1 cellular context compared by ENCODE assay signal in genomic region chr3:14351617-14352001, GRCh38.
TF ChIP-seq lines count a peak whose summit lies in the region.

No MANE protein-coding gene starts in this region.

TF ChIP-seq in HCT116, 20 proteins besides CTCF, POLR2A, EP300 and RAD21:
- TF ChIP-seq JUND (IDR thresholded peaks at IDR 0.05) = no peak
- TF ChIP-seq SRF (IDR thresholded peaks at IDR 0.05; ENCODE audit: low read depth) = no peak
- TF ChIP-seq FOSL1 (IDR thresholded peaks at IDR 0.05; ENCODE audit: low read depth) = no peak
